In the genomic region with DNA sequence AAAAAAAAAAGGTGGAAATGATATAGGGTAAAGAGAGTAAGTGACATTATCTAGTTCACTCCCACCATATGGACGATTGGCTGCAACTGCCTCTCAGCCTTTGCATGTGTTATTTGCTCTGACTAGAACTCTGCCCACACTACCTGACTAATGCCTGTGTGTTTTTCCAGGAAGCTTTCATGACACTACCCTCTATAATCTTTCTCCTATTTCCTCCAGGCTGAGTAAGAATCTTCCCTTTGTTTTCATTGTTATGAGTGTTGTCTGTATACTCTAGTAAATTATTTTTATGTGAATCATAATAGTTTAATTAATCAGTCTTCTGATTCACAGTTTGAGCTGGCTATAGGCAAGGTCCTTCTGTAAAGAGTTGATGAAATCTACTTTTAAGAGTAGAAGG, we compare ENCODE assay signal across 1 cellular context.
TF ChIP-seq lines count a peak whose summit lies in the region.

No MANE protein-coding gene starts in this region.

TF ChIP-seq in endothelial cell of umbilical vein, 7 proteins besides CTCF, POLR2A, EP300 and RAD21:
- peak; percentile 82 for TF ChIP-seq FOS (IDR thresholded peaks at IDR 0.05; ENCODE audit: borderline replicate concordance, insufficient read depth, low read length)
- TF ChIP-seq GATA2 (IDR thresholded peaks at IDR 0.05; ENCODE audit: insufficient read depth, insufficient read length, low read depth, low read length) = peak; percentile 32
